In the genomic region with DNA sequence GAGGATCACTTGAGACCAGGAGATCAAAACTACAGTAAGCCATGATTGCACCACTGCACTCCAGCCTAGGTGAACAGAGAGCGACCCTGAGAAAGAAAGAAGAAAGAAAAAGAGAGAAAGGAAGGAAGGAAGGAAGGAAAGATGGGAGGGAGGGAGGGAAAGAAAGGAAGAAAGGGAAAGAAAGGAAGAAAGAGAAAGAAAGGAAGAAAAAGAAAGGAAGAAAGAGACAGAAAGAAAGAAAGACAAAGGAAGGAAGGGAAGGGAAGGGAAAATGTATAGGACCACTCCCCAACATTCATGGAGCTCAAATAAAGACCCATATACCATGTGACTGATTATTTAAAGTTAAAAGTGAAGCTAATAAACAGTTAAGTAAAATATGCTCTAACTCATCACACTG, we compare ENCODE assay signal across 27 cellular contexts. TPM values are rescaled to one million over a fixed set of nuclear protein-coding genes. Genes with fewer than 3 reads are reported as not detected.
"Had no signal": no experiment of that assay in that cellular context is flagged by ENCODE, and none has a peak within 500 bp of the region (broad histone marks: within the 10 kb centered on the region; RNA-seq: fewer than 3 reads in every experiment).

No MANE protein-coding gene starts in this region.

- H3K79me2 ChIP-seq: parathyroid adenoma had no signal

- H3K4me3 Mint-ChIP-seq: natural killer cell; nephron; neural progenitor cell; stimulated activated effector memory CD8-positive, alpha-beta T cell treated with anti-CD3 and anti-CD28 coated beads, Interleukin-12 subunit alpha, Interleukin-12 subunit beta, amount 100 ng/mL, for 72 hours; stimulated activated naive B cell treated with anti-CD40 and anti-IgM and Interleukin-4, amounts not matched to agents 10 μg/mL and 1 μg/mL and 100 μg/mL, for 72 hours; stimulated activated naive CD8-positive, alpha-beta T cell treated with anti-CD3 and anti-CD28 coated beads, Interleukin-15, Interleukin-2, amounts not matched to agents 100 ng/mL and 50 ng/mL, for 24 hours had no signal

- H3K9ac ChIP-seq: neural progenitor cell, parathyroid adenoma had no signal

- H3K4me2 ChIP-seq: neural progenitor cell had no signal

- H3K4me1 Mint-ChIP-seq: natural killer cell, nephron had no signal

- H3K4me3 ChIP-seq: neural progenitor cell, ovary, psoas muscle, right lobe of liver, sigmoid colon, stomach, thoracic aorta, thyroid gland, tibial nerve, upper lobe of left lung, vagina had no signal

- H2AFZ ChIP-seq: neural progenitor cell, parathyroid adenoma had no signal

- H3K9me3 Mint-ChIP-seq: natural killer cell; nephron; stimulated activated effector memory CD8-positive, alpha-beta T cell treated with anti-CD3 and anti-CD28 coated beads, Interleukin-12 subunit alpha, Interleukin-12 subunit beta, amount 100 ng/mL, for 72 hours; stimulated activated naive B cell treated with anti-CD40 and anti-IgM and Interleukin-4, amounts not matched to agents 10 μg/mL and 1 μg/mL and 100 μg/mL, for 72 hours; stimulated activated naive CD8-positive, alpha-beta T cell treated with anti-CD3 and anti-CD28 coated beads, Interleukin-15, Interleukin-2, amounts not matched to agents 100 ng/mL and 50 ng/mL, for 24 hours had no signal

- H3K36me3 Mint-ChIP-seq: natural killer cell; neural progenitor cell; stimulated activated effector memory CD8-positive, alpha-beta T cell treated with anti-CD3 and anti-CD28 coated beads, Interleukin-12 subunit alpha, Interleukin-12 subunit beta, amount 100 ng/mL, for 72 hours; stimulated activated naive B cell treated with anti-CD40 and anti-IgM and Interleukin-4, amounts not matched to agents 10 μg/mL and 1 μg/mL and 100 μg/mL, for 72 hours had no signal

- H3K4me1 ChIP-seq: neural progenitor cell, parathyroid adenoma, psoas muscle, right lobe of liver, sigmoid colon, stomach, thyroid gland, tibial nerve, vagina had no signal

- H3K27me3 ChIP-seq: neural progenitor cell, ovary, right lobe of liver, sigmoid colon, thyroid gland, tibial nerve, upper lobe of left lung, vagina had no signal

- DNase-seq: natural killer cell; occipital lobe; ovary; posterior cingulate gyrus; psoas muscle; right cardiac atrium; right lobe of liver; small intestine; stimulated activated CD4-positive, alpha-beta T cell treated with anti-CD3 and anti-CD28 coated beads, Interleukin-15, amount 100 ng/mL, for 24 hours; stimulated activated CD4-positive, alpha-beta T cell treated with anti-CD3 and anti-CD28 coated beads, Interleukin-2, amount 100 ng/mL, for 24 hours; stimulated activated CD4-positive, alpha-beta T cell treated with anti-CD3 and anti-CD28 coated beads, Interleukin-2, amount 100 ng/mL, for 48 hours; stimulated activated CD4-positive, alpha-beta T cell treated with anti-CD3 and anti-CD28 coated beads, Interleukin-4, amount 100 ng/mL, for 24 hours; stimulated activated naive B cell treated with anti-CD40 and anti-IgM and Interleukin-4, amounts not matched to agents 10 μg/mL and 1 μg/mL and 100 μg/mL, for 72 hours; stimulated activated naive CD4-positive, alpha-beta T cell treated with Interleukin-2 at 50 U/mL for 16 hours; stomach; thyroid gland; upper lobe of left lung had no signal

- H3K27ac ChIP-seq: neural progenitor cell, ovary, parathyroid adenoma, psoas muscle, right lobe of liver, stomach, thoracic aorta, thyroid gland, tibial nerve, upper lobe of left lung, vagina had no signal

- H3K36me3 ChIP-seq: neural progenitor cell, ovary, right lobe of liver, sigmoid colon, stomach, thoracic aorta, thyroid gland, tibial nerve, upper lobe of left lung, vagina had no signal

- ATAC-seq: natural killer cell; psoas muscle; right cardiac atrium; right lobe of liver; stimulated activated effector memory CD8-positive, alpha-beta T cell treated with anti-CD3 and anti-CD28 coated beads, Interleukin-12 subunit alpha, Interleukin-12 subunit beta, amount 100 ng/mL, for 72 hours; stimulated activated naive B cell treated with anti-CD40 and anti-IgM and Interleukin-4, amounts not matched to agents 10 μg/mL and 1 μg/mL and 100 μg/mL, for 72 hours had no signal

- H3K27ac Mint-ChIP-seq: natural killer cell; nephron; neural progenitor cell; progenitor cell of endocrine pancreas; stimulated activated effector memory CD8-positive, alpha-beta T cell treated with anti-CD3 and anti-CD28 coated beads, Interleukin-12 subunit alpha, Interleukin-12 subunit beta, amount 100 ng/mL, for 72 hours; stimulated activated naive B cell treated with anti-CD40 and anti-IgM and Interleukin-4, amounts not matched to agents 10 μg/mL and 1 μg/mL and 100 μg/mL, for 72 hours; stimulated activated naive CD8-positive, alpha-beta T cell treated with anti-CD3 and anti-CD28 coated beads, Interleukin-15, Interleukin-2, amounts not matched to agents 100 ng/mL and 50 ng/mL, for 24 hours had no signal

- H3K9me3 ChIP-seq: ovary, psoas muscle, right lobe of liver, sigmoid colon, stomach, thoracic aorta, thyroid gland, upper lobe of left lung, vagina had no signal

- H3K27me3 Mint-ChIP-seq: stimulated activated naive CD8-positive, alpha-beta T cell treated with anti-CD3 and anti-CD28 coated beads, Interleukin-15, Interleukin-2, amounts not matched to agents 100 ng/mL and 50 ng/mL, for 24 hours had no signal

RNA-seq across cellular contexts. Expression of a gene that starts 39.9 kb away (rescaled TPM):
- total RNA-seq: natural killer cell had no signal
